1 cellular context compared by ENCODE assay signal in the genomic region with DNA sequence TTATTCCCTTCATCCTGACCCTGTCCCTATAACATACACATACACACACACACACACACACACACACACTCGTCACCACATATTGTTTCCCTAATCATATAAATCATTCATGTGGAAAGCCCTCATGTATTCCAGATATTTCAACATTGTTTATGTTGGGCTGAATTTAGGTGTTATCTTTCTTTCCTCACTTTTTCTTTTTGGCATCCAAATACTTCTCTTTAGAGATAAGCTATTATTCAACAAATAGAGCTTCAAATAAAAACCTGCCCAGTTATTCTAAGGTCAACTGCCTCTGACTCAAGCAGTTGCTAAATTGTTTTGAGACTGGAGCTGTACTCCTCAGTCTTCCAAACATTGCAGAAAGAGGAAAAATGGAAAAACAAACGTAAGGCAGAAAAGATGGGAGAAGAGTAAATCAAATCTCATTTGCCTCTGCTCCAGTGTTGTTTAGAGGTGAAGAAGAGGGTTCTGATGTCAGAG.
TF ChIP-seq lines count a peak whose summit lies in the region.

No MANE protein-coding gene starts in this region.

TF ChIP-seq in HEK293, 187 proteins besides CTCF, POLR2A, EP300 and RAD21 (continued from another document and continues in another):
- TF ChIP-seq, protein P1, sequence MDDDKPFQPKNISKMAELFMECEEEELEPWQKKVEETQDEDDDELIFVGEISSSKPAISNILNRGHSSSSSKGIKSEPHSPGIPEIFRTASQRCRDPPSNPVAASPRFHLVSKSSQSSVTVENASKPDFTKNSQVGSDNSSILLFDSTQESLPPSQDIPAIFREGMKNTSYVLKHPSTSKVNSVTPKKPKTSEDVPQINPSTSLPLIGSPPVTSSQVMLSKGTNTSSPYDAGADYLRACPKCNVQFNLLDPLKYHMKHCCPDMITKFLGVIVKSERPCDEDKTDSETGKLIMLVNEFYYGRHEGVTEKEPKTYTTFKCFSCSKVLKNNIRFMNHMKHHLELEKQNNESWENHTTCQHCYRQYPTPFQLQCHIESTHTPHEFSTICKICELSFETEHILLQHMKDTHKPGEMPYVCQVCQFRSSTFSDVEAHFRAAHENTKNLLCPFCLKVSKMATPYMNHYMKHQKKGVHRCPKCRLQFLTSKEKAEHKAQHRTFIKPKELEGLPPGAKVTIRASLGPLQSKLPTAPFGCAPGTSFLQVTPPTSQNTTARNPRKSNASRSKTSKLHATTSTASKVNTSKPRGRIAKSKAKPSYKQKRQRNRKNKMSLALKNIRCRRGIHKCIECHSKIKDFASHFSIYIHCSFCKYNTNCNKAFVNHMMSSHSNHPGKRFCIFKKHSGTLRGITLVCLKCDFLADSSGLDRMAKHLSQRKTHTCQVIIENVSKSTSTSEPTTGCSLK (tag by site-specific recombination; IDR thresholded peaks at IDR 0.05): no peak
- TF ChIP-seq ZNF223 (tag by site-specific recombination; IDR thresholded peaks at IDR 0.05) (no peak), ZNF776 (tag by site-specific recombination; IDR thresholded peaks at IDR 0.05; ENCODE audit: borderline replicate concordance) (peak; percentile 76; the same call in 1 of the 2 replicates), ZNF2 (tag by site-specific recombination; IDR thresholded peaks at IDR 0.05) (peak; percentile 92), YY2 (tag by site-specific recombination; IDR thresholded peaks at IDR 0.05) (peak; percentile 62; the same call in 1 of the 2 replicates), KLF16 (tag by site-specific recombination; IDR thresholded peaks at IDR 0.05) (peak; percentile 76; the same call in 1 of the 2 replicates), REPIN1 (tag by site-specific recombination; IDR thresholded peaks at IDR 0.05; ENCODE audit: low read depth) (no peak), ZNF24 (tag by site-specific recombination; IDR thresholded peaks at IDR 0.05) (peak; percentile 95), BCL11A (tag by site-specific recombination; IDR thresholded peaks at IDR 0.05; ENCODE audit: low read depth) (peak; percentile 87; the same call in 1 of the 2 replicates), MYNN (tag by site-specific recombination; IDR thresholded peaks at IDR 0.05; ENCODE audit: borderline replicate concordance) (peak; percentile 73; the same call in 1 of the 2 replicates), ZNF311 (tag by site-specific recombination; IDR thresholded peaks at IDR 0.05; ENCODE audit: borderline replicate concordance) (no peak), ZNF394 (tag by site-specific recombination; IDR thresholded peaks at IDR 0.05; ENCODE audit: borderline replicate concordance) (peak; percentile 64; the same call in 1 of the 2 replicates), ZBTB8A (tag by site-specific recombination; IDR thresholded peaks at IDR 0.05) (peak; percentile 83), ZNF501 (tag by site-specific recombination; IDR thresholded peaks at IDR 0.05) (peak; percentile 29; the same call in 1 of the 2 replicates), ZNF266 (tag by site-specific recombination; IDR thresholded peaks at IDR 0.05; ENCODE audit: low read depth) (0 out of 2 replicates have a peak, but pooled peaks have one; percentile 20), ZNF10 (tag by site-specific recombination; IDR thresholded peaks at IDR 0.05) (peak; percentile 76), ZXDB (tag by site-specific recombination; IDR thresholded peaks at IDR 0.05) (peak; percentile 94), ZNF629 (tag by site-specific recombination; IDR thresholded peaks at IDR 0.05) (peak; percentile 94), ZNF76 (tag by site-specific recombination; IDR thresholded peaks at IDR 0.05; ENCODE audit: borderline replicate concordance, low read depth) (no peak; the same call in 1 of the 2 replicates), ZFP69B (tag by site-specific recombination; IDR thresholded peaks at IDR 0.05) (peak; percentile 91), ZBTB48 (tag by site-specific recombination; IDR thresholded peaks at IDR 0.05) (peak; percentile 66; the same call in 1 of the 2 replicates), GLI2 (tag by site-specific recombination; IDR thresholded peaks at IDR 0.05; ENCODE audit: borderline replicate concordance, low read depth) (peak; percentile 89), ZNF843 (tag by site-specific recombination; IDR thresholded peaks at IDR 0.05) (peak; percentile 98), SALL2 (tag by site-specific recombination; IDR thresholded peaks at IDR 0.05; ENCODE audit: borderline replicate concordance) (peak; percentile 88), ZBTB17 (tag by site-specific recombination; IDR thresholded peaks at IDR 0.05) (peak; percentile 51), GFI1B (tag by site-specific recombination; IDR thresholded peaks at IDR 0.05) (peak; percentile 56; the same call in 1 of the 2 replicates), ZNF146 (tag by site-specific recombination; IDR thresholded peaks at IDR 0.05) (peak; percentile 87), SCRT2 (tag by site-specific recombination; IDR thresholded peaks at IDR 0.05) (peak; percentile 44; the same call in 1 of the 2 replicates), OSR2 (tag by site-specific recombination; IDR thresholded peaks at IDR 0.05) (peak; percentile 83)
- TF ChIP-seq, protein P2, sequence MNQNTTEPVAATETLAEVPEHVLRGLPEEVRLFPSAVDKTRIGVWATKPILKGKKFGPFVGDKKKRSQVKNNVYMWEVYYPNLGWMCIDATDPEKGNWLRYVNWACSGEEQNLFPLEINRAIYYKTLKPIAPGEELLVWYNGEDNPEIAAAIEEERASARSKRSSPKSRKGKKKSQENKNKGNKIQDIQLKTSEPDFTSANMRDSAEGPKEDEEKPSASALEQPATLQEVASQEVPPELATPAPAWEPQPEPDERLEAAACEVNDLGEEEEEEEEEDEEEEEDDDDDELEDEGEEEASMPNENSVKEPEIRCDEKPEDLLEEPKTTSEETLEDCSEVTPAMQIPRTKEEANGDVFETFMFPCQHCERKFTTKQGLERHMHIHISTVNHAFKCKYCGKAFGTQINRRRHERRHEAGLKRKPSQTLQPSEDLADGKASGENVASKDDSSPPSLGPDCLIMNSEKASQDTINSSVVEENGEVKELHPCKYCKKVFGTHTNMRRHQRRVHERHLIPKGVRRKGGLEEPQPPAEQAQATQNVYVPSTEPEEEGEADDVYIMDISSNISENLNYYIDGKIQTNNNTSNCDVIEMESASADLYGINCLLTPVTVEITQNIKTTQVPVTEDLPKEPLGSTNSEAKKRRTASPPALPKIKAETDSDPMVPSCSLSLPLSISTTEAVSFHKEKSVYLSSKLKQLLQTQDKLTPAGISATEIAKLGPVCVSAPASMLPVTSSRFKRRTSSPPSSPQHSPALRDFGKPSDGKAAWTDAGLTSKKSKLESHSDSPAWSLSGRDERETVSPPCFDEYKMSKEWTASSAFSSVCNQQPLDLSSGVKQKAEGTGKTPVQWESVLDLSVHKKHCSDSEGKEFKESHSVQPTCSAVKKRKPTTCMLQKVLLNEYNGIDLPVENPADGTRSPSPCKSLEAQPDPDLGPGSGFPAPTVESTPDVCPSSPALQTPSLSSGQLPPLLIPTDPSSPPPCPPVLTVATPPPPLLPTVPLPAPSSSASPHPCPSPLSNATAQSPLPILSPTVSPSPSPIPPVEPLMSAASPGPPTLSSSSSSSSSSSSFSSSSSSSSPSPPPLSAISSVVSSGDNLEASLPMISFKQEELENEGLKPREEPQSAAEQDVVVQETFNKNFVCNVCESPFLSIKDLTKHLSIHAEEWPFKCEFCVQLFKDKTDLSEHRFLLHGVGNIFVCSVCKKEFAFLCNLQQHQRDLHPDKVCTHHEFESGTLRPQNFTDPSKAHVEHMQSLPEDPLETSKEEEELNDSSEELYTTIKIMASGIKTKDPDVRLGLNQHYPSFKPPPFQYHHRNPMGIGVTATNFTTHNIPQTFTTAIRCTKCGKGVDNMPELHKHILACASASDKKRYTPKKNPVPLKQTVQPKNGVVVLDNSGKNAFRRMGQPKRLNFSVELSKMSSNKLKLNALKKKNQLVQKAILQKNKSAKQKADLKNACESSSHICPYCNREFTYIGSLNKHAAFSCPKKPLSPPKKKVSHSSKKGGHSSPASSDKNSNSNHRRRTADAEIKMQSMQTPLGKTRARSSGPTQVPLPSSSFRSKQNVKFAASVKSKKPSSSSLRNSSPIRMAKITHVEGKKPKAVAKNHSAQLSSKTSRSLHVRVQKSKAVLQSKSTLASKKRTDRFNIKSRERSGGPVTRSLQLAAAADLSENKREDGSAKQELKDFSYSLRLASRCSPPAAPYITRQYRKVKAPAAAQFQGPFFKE (tag by site-specific recombination; IDR thresholded peaks at IDR 0.05; ENCODE audit: borderline replicate concordance): no peak
- TF ChIP-seq, protein P3, sequence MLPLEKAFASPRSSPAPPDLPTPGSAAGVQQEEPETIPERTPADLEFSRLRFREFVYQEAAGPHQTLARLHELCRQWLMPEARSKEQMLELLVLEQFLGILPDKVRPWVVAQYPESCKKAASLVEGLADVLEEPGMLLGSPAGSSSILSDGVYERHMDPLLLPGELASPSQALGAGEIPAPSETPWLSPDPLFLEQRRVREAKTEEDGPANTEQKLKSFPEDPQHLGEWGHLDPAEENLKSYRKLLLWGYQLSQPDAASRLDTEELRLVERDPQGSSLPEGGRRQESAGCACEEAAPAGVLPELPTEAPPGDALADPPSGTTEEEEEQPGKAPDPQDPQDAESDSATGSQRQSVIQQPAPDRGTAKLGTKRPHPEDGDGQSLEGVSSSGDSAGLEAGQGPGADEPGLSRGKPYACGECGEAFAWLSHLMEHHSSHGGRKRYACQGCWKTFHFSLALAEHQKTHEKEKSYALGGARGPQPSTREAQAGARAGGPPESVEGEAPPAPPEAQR (tag by site-specific recombination; IDR thresholded peaks at IDR 0.05): peak; percentile 80; the same call in 1 of the 2 replicates
- TF ChIP-seq, protein P4, sequence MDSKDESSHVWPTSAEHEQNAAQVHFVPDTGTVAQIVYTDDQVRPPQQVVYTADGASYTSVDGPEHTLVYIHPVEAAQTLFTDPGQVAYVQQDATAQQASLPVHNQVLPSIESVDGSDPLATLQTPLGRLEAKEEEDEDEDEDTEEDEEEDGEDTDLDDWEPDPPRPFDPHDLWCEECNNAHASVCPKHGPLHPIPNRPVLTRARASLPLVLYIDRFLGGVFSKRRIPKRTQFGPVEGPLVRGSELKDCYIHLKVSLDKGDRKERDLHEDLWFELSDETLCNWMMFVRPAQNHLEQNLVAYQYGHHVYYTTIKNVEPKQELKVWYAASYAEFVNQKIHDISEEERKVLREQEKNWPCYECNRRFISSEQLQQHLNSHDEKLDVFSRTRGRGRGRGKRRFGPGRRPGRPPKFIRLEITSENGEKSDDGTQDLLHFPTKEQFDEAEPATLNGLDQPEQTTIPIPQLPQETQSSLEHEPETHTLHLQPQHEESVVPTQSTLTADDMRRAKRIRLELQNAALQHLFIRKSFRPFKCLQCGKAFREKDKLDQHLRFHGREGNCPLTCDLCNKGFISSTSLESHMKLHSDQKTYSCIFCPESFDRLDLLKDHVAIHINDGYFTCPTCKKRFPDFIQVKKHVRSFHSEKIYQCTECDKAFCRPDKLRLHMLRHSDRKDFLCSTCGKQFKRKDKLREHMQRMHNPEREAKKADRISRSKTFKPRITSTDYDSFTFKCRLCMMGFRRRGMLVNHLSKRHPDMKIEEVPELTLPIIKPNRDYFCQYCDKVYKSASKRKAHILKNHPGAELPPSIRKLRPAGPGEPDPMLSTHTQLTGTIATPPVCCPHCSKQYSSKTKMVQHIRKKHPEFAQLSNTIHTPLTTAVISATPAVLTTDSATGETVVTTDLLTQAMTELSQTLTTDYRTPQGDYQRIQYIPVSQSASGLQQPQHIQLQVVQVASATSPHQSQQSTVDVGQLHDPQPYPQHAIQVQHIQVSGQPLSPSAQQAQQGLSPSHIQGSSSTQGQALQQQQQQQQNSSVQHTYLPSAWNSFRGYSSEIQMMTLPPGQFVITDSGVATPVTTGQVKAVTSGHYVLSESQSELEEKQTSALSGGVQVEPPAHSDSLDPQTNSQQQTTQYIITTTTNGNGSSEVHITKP (tag by site-specific recombination; IDR thresholded peaks at IDR 0.05): peak; percentile 54
- TF ChIP-seq, protein P5, sequence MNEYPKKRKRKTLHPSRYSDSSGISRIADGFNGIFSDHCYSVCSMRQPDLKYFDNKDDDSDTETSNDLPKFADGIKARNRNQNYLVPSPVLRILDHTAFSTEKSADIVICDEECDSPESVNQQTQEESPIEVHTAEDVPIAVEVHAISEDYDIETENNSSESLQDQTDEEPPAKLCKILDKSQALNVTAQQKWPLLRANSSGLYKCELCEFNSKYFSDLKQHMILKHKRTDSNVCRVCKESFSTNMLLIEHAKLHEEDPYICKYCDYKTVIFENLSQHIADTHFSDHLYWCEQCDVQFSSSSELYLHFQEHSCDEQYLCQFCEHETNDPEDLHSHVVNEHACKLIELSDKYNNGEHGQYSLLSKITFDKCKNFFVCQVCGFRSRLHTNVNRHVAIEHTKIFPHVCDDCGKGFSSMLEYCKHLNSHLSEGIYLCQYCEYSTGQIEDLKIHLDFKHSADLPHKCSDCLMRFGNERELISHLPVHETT (tag by site-specific recombination; IDR thresholded peaks at IDR 0.05): peak; percentile 94
- TF ChIP-seq, protein P6, sequence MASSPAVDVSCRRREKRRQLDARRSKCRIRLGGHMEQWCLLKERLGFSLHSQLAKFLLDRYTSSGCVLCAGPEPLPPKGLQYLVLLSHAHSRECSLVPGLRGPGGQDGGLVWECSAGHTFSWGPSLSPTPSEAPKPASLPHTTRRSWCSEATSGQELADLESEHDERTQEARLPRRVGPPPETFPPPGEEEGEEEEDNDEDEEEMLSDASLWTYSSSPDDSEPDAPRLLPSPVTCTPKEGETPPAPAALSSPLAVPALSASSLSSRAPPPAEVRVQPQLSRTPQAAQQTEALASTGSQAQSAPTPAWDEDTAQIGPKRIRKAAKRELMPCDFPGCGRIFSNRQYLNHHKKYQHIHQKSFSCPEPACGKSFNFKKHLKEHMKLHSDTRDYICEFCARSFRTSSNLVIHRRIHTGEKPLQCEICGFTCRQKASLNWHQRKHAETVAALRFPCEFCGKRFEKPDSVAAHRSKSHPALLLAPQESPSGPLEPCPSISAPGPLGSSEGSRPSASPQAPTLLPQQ (tag by site-specific recombination; IDR thresholded peaks at IDR 0.05): peak; percentile 92
- TF ChIP-seq, protein P7, sequence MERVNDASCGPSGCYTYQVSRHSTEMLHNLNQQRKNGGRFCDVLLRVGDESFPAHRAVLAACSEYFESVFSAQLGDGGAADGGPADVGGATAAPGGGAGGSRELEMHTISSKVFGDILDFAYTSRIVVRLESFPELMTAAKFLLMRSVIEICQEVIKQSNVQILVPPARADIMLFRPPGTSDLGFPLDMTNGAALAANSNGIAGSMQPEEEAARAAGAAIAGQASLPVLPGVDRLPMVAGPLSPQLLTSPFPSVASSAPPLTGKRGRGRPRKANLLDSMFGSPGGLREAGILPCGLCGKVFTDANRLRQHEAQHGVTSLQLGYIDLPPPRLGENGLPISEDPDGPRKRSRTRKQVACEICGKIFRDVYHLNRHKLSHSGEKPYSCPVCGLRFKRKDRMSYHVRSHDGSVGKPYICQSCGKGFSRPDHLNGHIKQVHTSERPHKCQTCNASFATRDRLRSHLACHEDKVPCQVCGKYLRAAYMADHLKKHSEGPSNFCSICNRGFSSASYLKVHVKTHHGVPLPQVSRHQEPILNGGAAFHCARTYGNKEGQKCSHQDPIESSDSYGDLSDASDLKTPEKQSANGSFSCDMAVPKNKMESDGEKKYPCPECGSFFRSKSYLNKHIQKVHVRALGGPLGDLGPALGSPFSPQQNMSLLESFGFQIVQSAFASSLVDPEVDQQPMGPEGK (tag by site-specific recombination; IDR thresholded peaks at IDR 0.05): peak; percentile 64
